Comparison of ENCODE assay signal across 1 cellular context in genomic region chr22:40636380-40637180, GRCh38.
A peak's percentile ranks its signal among the peaks of the same experiment; 100 is the strongest.
TF ChIP-seq lines count a peak whose summit lies in the region.

MRTFA (minus strand) TSS chr22:40636719.

TF ChIP-seq in HepG2, 621 proteins besides CTCF, POLR2A, EP300 and RAD21 (continued from another document and continues in another):
- TF ChIP-seq ZNF318 (CRISPR knock-in tag; IDR thresholded peaks at IDR 0.05) = no peak
- peak; percentile 48; the same call in 1 of the 2 replicates for TF ChIP-seq ZSCAN9 (CRISPR knock-in tag; IDR thresholded peaks at IDR 0.05; ENCODE audit: borderline replicate concordance)
- TF ChIP-seq ZNF549 (CRISPR knock-in tag; IDR thresholded peaks at IDR 0.05) = no peak
- TF ChIP-seq SP2 (CRISPR knock-in tag; IDR thresholded peaks at IDR 0.05) = peak; percentile 100
- TF ChIP-seq FLYWCH1 (CRISPR knock-in tag; IDR thresholded peaks at IDR 0.05) = no peak
- TF ChIP-seq ZKSCAN5 (CRISPR knock-in tag; IDR thresholded peaks at IDR 0.05) = no peak
- TF ChIP-seq ZNF83 (CRISPR knock-in tag; IDR thresholded peaks at IDR 0.05; ENCODE audit: borderline replicate concordance) = no peak
- TF ChIP-seq CREB3 (CRISPR knock-in tag; IDR thresholded peaks at IDR 0.05) = peak; percentile 79
- TF ChIP-seq PHF8 (CRISPR knock-in tag; IDR thresholded peaks at IDR 0.05) = peak; percentile 89
- no peak for TF ChIP-seq DMTF1 (CRISPR knock-in tag; IDR thresholded peaks at IDR 0.05)
- TF ChIP-seq LCORL (IDR thresholded peaks at IDR 0.05) = no peak
- no peak for TF ChIP-seq LCORL (CRISPR knock-in tag; IDR thresholded peaks at IDR 0.05)
- no peak for TF ChIP-seq ZNF263 (CRISPR knock-in tag; IDR thresholded peaks at IDR 0.05)
- no peak for TF ChIP-seq NR2F1 (CRISPR knock-in tag; IDR thresholded peaks at IDR 0.05)
- TF ChIP-seq SIN3B (IDR thresholded peaks at IDR 0.05; ENCODE audit: low read length) = no peak
- TF ChIP-seq ZNF770 (CRISPR knock-in tag; IDR thresholded peaks at IDR 0.05) = peak; percentile 62; the same call in 1 of the 2 replicates
- TF ChIP-seq CBX5 (CRISPR knock-in tag; IDR thresholded peaks at IDR 0.05; ENCODE audit: borderline replicate concordance) = no peak; the same call in 1 of the 2 replicates
- TF ChIP-seq TFDP1 (CRISPR knock-in tag; IDR thresholded peaks at IDR 0.05; ENCODE audit: borderline replicate concordance) = peak; percentile 79; the same call in 1 of the 2 replicates
- TF ChIP-seq SIX4 (CRISPR knock-in tag; IDR thresholded peaks at IDR 0.05) = no peak
- TF ChIP-seq ZBTB34 (CRISPR knock-in tag; IDR thresholded peaks at IDR 0.05) = no peak
- no peak for TF ChIP-seq RFX3 (CRISPR knock-in tag; IDR thresholded peaks at IDR 0.05)
- TF ChIP-seq GLMP (CRISPR knock-in tag; IDR thresholded peaks at IDR 0.05; ENCODE audit: borderline replicate concordance) = no peak
- no peak for TF ChIP-seq ZNF614 (CRISPR knock-in tag; IDR thresholded peaks at IDR 0.05; ENCODE audit: borderline replicate concordance)
- TF ChIP-seq ATF7-NPFF (CRISPR knock-in tag; IDR thresholded peaks at IDR 0.05; ENCODE audit: low read depth) = peak; percentile 89
- TF ChIP-seq TCF7 (IDR thresholded peaks at IDR 0.05; ENCODE audit: low read depth) = peak; percentile 12; the same call in 1 of the 2 replicates
- TF ChIP-seq ZNF557 (CRISPR knock-in tag; IDR thresholded peaks at IDR 0.05) = no peak
- peak; percentile 88 for TF ChIP-seq POLR2G (IDR thresholded peaks at IDR 0.05; ENCODE audit: low read depth, low read length)
- TF ChIP-seq FOXM1 (CRISPR knock-in tag; IDR thresholded peaks at IDR 0.05) = no peak
- TF ChIP-seq ZNF326 (CRISPR knock-in tag; IDR thresholded peaks at IDR 0.05; ENCODE audit: borderline replicate concordance) = 0 out of 2 replicates have a peak, but pooled peaks have one; percentile 35
- no peak for TF ChIP-seq U2AF1 (optimal IDR thresholded peaks at IDR 0.05; ENCODE audit: low read depth, low read length)
- peak; percentile 79 for TF ChIP-seq ZFP90 (CRISPR knock-in tag; IDR thresholded peaks at IDR 0.05; ENCODE audit: borderline replicate concordance)
- no peak; the same call in 1 of the 2 replicates for TF ChIP-seq HIVEP1 (CRISPR knock-in tag; IDR thresholded peaks at IDR 0.05)
- no peak for TF ChIP-seq IRF1 (CRISPR knock-in tag; IDR thresholded peaks at IDR 0.05; ENCODE audit: low read depth)
- no peak for TF ChIP-seq ZNF282 (IDR thresholded peaks at IDR 0.05; ENCODE audit: partially characterized antibody)
- no peak; the same call in 1 of the 2 replicates for TF ChIP-seq ZNF513 (CRISPR knock-in tag; conservative IDR thresholded peaks at IDR 0.05)
- no peak for TF ChIP-seq SMYD3 (CRISPR knock-in tag; IDR thresholded peaks at IDR 0.05)
- no peak for TF ChIP-seq ZNF44 (CRISPR knock-in tag; IDR thresholded peaks at IDR 0.05)
- peak; percentile 19; the same call in 1 of the 2 replicates for TF ChIP-seq ZNF746 (CRISPR knock-in tag; IDR thresholded peaks at IDR 0.05)
- no peak; the same call in 1 of the 2 replicates for TF ChIP-seq ZNF773 (CRISPR knock-in tag; IDR thresholded peaks at IDR 0.05; ENCODE audit: borderline replicate concordance)
- 0 out of 2 replicates have a peak, but pooled peaks have one; percentile 51 for TF ChIP-seq NKX3-1 (CRISPR knock-in tag; IDR thresholded peaks at IDR 0.05)
- 0 out of 2 replicates have a peak, but pooled peaks have one; percentile 73 for TF ChIP-seq CENPT (CRISPR knock-in tag; IDR thresholded peaks at IDR 0.05; ENCODE audit: low read depth)
- peak; percentile 49; the same call in 1 of the 2 replicates for TF ChIP-seq ZSCAN21 (CRISPR knock-in tag; IDR thresholded peaks at IDR 0.05; ENCODE audit: borderline replicate concordance)
- peak; percentile 78; the same call in 1 of the 2 replicates for TF ChIP-seq ZSCAN31 (CRISPR knock-in tag; IDR thresholded peaks at IDR 0.05; ENCODE audit: low read depth)
- no peak for TF ChIP-seq ZNF567 (CRISPR knock-in tag; IDR thresholded peaks at IDR 0.05; ENCODE audit: borderline replicate concordance)
- TF ChIP-seq HOXA5 (CRISPR knock-in tag; IDR thresholded peaks at IDR 0.05) = peak; percentile 51
- peak; percentile 62; the same call in 1 of the 3 replicates for TF ChIP-seq MXI1 (IDR thresholded peaks at IDR 0.05; ENCODE audit: borderline replicate concordance, low read depth, low read length)
